In the genomic region with DNA sequence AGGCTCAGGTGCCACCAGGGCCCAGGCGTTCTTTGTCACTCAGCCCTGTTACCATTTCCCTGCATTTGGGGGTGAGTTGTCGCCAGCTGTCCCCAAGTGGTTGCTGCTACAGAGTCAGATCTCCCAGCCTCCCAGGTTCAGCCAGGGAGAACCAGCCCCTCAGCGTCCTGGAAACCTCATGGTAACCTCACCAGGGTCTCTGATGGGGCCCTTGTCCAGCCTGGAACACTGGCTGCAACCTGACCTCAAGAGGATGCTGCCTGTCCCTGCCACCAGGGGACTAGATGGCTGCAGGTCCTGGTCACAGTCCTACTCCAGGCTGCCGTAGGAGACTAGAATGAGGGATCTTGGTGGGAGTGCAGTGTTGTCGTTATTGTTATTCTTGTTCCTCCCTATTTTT, we compare ENCODE assay signal across 19 cellular contexts.
"Had no signal": no experiment of that assay in that cellular context is flagged by ENCODE, and none has a peak within 500 bp of the region (broad histone marks: within the 10 kb centered on the region; RNA-seq: fewer than 3 reads in every experiment).

No MANE protein-coding gene starts in this region.

- H3K4me3 Mint-ChIP-seq: activated CD4-positive, alpha-beta T cell treated with anti-CD3 and anti-CD28 coated beads, Interleukin-2, amount 10 ng/mL, durations not matched to agents 24 days and 14 days; activated CD8-positive, alpha-beta T cell treated with anti-CD3 and anti-CD28 coated beads, Interleukin-2, amount 10 ng/mL, durations not matched to agents 7 days and 5 days; stimulated activated naive B cell treated with anti-CD40 and anti-IgM and Interleukin-4, amounts not matched to agents 10 μg/mL and 1 μg/mL and 100 μg/mL, for 72 hours had no signal

- H3K27ac Mint-ChIP-seq: activated CD4-positive, alpha-beta T cell treated with anti-CD3 and anti-CD28 coated beads, Interleukin-2, amount 10 ng/mL, durations not matched to agents 24 days and 14 days; activated CD8-positive, alpha-beta T cell treated with anti-CD3 and anti-CD28 coated beads, Interleukin-2, amount 10 ng/mL, durations not matched to agents 7 days and 5 days; stimulated activated naive B cell treated with anti-CD40 and anti-IgM and Interleukin-4, amounts not matched to agents 10 μg/mL and 1 μg/mL and 100 μg/mL, for 72 hours had no signal

- H3K27me3 ChIP-seq: ovary, vagina had no signal

- DNase-seq: activated CD4-positive, alpha-beta T cell treated with anti-CD3 and anti-CD28 coated beads, Interleukin-2, amount 10 ng/mL, durations not matched to agents 24 days and 14 days; activated CD4-positive, CD25-positive, alpha-beta regulatory T cell; activated CD8-positive, alpha-beta memory T cell treated with anti-CD3 and anti-CD28 coated beads, Interleukin-2, amount 50 U/mL, for 4 hours; activated CD8-positive, alpha-beta T cell treated with anti-CD3 and anti-CD28 coated beads, Interleukin-2, amount 10 ng/mL, durations not matched to agents 7 days and 5 days; activated naive CD4-positive, alpha-beta T cell; activated T-cell treated with anti-CD3 and anti-CD28 coated beads, Interleukin-2, amount 50 U/mL, for 48 hours; aorta; esophagus squamous epithelium; foreskin fibroblast; hypothalamus; mesenchymal stem cell; stimulated activated CD4-positive, alpha-beta T cell treated with anti-CD3 and anti-CD28 coated beads, Interleukin-2, amount 100 ng/mL, for 48 hours; stimulated activated naive B cell treated with anti-CD40 and anti-IgM and Interleukin-4, amounts not matched to agents 10 μg/mL and 1 μg/mL and 100 μg/mL, for 72 hours; SW 1271; tibial artery had no signal

- H3K36me3 Mint-ChIP-seq: stimulated activated naive B cell treated with anti-CD40 and anti-IgM and Interleukin-4, amounts not matched to agents 10 μg/mL and 1 μg/mL and 100 μg/mL, for 72 hours had no signal

- H3K36me3 ChIP-seq: esophagus squamous epithelium, ovary, tibial artery, vagina had no signal

- H3K4me3 ChIP-seq: esophagus squamous epithelium, ovary, tibial artery, vagina had no signal

- ATAC-seq: activated CD8-positive, alpha-beta T cell treated with anti-CD3 and anti-CD28 coated beads, Interleukin-2, amount 10 ng/mL, durations not matched to agents 7 days and 5 days; stimulated activated naive B cell treated with anti-CD40 and anti-IgM and Interleukin-4, amounts not matched to agents 10 μg/mL and 1 μg/mL and 100 μg/mL, for 72 hours had no signal

- FAIRE-seq: bronchial epithelial cell, TTC549 had no signal

- H3K9me3 Mint-ChIP-seq: activated CD4-positive, alpha-beta T cell treated with anti-CD3 and anti-CD28 coated beads, Interleukin-2, amount 10 ng/mL, durations not matched to agents 24 days and 14 days had no signal

- H3K9me3 ChIP-seq: esophagus squamous epithelium, ovary, tibial artery, vagina had no signal

- H3K4me1 ChIP-seq: esophagus squamous epithelium, tibial artery, vagina had no signal

- H3K27ac ChIP-seq: esophagus squamous epithelium, ovary, tibial artery, vagina had no signal
